ENCODE assay signal across 3 cellular contexts in the genomic region with DNA sequence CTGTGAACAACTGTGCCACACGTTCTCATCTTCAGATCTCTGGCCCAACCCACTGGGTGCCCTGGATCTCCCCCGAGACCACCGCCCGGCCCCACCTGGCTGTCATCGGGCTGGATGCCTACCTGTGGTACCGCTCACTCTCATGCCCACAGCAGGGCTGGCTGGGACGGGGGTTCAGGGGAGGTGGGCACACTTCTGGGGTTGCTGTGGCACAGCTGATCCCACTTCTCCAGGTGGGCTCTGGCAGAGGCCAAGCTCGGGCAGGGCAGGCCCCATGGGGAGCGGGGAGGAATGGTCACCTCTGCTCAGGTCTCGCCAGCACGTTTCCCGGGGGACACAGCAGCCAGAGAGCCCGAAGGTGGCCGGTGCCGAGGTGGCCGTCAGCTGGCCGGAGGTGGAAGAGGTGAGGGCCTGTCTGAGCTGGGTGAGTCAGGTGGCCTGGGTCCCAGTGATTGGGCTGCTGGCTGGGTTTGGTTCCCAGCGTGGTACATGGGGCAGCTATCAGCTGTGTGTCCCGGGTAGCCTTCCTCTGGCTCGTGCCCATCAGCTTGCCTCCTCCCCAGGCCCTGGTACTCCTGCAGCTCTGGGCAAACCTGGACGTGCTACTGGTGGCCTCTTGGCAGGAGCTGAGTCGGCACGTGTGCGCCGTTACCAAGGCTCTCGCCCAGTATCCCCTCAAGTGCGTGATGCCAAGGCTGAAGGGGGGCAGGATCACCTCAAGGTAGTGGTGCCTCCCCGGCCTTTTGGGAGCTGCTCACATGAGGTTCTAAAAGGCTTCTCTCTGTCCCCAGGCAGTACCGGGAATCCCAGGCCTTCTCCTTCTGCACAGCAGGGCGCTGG.
TF ChIP-seq lines count a peak whose summit lies in the region.

No MANE protein-coding gene starts in this region.

TF ChIP-seq in A549, 52 proteins besides CTCF, POLR2A, EP300 and RAD21:
- TF ChIP-seq, protein P1, sequence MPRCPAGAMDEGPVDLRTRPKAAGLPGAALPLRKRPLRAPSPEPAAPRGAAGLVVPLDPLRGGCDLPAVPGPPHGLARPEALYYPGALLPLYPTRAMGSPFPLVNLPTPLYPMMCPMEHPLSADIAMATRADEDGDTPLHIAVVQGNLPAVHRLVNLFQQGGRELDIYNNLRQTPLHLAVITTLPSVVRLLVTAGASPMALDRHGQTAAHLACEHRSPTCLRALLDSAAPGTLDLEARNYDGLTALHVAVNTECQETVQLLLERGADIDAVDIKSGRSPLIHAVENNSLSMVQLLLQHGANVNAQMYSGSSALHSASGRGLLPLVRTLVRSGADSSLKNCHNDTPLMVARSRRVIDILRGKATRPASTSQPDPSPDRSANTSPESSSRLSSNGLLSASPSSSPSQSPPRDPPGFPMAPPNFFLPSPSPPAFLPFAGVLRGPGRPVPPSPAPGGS (IDR thresholded peaks at IDR 0.05), result no peak
- TF ChIP-seq MAFK (IDR thresholded peaks at IDR 0.05; ENCODE audit: partially characterized antibody) (peak; percentile 10), ESRRA (IDR thresholded peaks at IDR 0.05; ENCODE audit: borderline replicate concordance, low read length) (no peak), RNF2 (IDR thresholded peaks at IDR 0.05; ENCODE audit: borderline replicate concordance, low read depth) (no peak), HOXB5 (CRISPR knock-in tag; IDR thresholded peaks at IDR 0.05) (no peak)
- TF ChIP-seq, protein P2, sequence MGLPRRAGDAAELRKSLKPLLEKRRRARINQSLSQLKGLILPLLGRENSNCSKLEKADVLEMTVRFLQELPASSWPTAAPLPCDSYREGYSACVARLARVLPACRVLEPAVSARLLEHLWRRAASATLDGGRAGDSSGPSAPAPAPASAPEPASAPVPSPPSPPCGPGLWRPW (IDR thresholded peaks at IDR 0.05), result no peak

TF ChIP-seq in WTC11, 78 proteins besides CTCF, POLR2A, EP300 and RAD21:
- TF ChIP-seq, protein P3, sequence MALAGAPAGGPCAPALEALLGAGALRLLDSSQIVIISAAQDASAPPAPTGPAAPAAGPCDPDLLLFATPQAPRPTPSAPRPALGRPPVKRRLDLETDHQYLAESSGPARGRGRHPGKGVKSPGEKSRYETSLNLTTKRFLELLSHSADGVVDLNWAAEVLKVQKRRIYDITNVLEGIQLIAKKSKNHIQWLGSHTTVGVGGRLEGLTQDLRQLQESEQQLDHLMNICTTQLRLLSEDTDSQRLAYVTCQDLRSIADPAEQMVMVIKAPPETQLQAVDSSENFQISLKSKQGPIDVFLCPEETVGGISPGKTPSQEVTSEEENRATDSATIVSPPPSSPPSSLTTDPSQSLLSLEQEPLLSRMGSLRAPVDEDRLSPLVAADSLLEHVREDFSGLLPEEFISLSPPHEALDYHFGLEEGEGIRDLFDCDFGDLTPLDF (CRISPR knock-in tag; IDR thresholded peaks at IDR 0.05), result no peak
- TF ChIP-seq, protein P4, sequence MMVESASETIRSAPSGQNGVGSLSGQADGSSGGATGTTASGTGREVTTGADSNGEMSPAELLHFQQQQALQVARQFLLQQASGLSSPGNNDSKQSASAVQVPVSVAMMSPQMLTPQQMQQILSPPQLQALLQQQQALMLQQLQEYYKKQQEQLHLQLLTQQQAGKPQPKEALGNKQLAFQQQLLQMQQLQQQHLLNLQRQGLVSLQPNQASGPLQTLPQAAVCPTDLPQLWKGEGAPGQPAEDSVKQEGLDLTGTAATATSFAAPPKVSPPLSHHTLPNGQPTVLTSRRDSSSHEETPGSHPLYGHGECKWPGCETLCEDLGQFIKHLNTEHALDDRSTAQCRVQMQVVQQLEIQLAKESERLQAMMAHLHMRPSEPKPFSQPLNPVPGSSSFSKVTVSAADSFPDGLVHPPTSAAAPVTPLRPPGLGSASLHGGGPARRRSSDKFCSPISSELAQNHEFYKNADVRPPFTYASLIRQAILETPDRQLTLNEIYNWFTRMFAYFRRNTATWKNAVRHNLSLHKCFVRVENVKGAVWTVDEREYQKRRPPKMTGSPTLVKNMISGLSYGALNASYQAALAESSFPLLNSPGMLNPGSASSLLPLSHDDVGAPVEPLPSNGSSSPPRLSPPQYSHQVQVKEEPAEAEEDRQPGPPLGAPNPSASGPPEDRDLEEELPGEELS (CRISPR knock-in tag; IDR thresholded peaks at IDR 0.05), result 0 out of 2 replicates have a peak, but pooled peaks have one; percentile 20
TF ChIP-seq in WTC11: peak in this region for 1.

TF ChIP-seq in HepG2, 621 proteins besides CTCF, POLR2A, EP300 and RAD21:
- TF ChIP-seq IKZF4 (CRISPR knock-in tag; IDR thresholded peaks at IDR 0.05; ENCODE audit: borderline replicate concordance, low read depth, not compliant biosample characterization) (no peak), RXRA (CRISPR knock-in tag; IDR thresholded peaks at IDR 0.05) (no peak), ZNF331 (CRISPR knock-in tag; IDR thresholded peaks at IDR 0.05) (no peak), FOXK2 (IDR thresholded peaks at IDR 0.05) (no peak), ELF4 (CRISPR knock-in tag; IDR thresholded peaks at IDR 0.05; ENCODE audit: borderline replicate concordance) (no peak), ZNF703 (CRISPR knock-in tag; IDR thresholded peaks at IDR 0.05; ENCODE audit: borderline replicate concordance) (no peak), MYNN (CRISPR knock-in tag; IDR thresholded peaks at IDR 0.05; ENCODE audit: low read depth) (no peak)
- TF ChIP-seq, protein P5, sequence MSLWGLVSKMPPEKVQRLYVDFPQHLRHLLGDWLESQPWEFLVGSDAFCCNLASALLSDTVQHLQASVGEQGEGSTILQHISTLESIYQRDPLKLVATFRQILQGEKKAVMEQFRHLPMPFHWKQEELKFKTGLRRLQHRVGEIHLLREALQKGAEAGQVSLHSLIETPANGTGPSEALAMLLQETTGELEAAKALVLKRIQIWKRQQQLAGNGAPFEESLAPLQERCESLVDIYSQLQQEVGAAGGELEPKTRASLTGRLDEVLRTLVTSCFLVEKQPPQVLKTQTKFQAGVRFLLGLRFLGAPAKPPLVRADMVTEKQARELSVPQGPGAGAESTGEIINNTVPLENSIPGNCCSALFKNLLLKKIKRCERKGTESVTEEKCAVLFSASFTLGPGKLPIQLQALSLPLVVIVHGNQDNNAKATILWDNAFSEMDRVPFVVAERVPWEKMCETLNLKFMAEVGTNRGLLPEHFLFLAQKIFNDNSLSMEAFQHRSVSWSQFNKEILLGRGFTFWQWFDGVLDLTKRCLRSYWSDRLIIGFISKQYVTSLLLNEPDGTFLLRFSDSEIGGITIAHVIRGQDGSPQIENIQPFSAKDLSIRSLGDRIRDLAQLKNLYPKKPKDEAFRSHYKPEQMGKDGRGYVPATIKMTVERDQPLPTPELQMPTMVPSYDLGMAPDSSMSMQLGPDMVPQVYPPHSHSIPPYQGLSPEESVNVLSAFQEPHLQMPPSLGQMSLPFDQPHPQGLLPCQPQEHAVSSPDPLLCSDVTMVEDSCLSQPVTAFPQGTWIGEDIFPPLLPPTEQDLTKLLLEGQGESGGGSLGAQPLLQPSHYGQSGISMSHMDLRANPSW (CRISPR knock-in tag; IDR thresholded peaks at IDR 0.05; ENCODE audit: borderline replicate concordance), result no peak
